1 cellular context compared by ENCODE assay signal in the genomic region with DNA sequence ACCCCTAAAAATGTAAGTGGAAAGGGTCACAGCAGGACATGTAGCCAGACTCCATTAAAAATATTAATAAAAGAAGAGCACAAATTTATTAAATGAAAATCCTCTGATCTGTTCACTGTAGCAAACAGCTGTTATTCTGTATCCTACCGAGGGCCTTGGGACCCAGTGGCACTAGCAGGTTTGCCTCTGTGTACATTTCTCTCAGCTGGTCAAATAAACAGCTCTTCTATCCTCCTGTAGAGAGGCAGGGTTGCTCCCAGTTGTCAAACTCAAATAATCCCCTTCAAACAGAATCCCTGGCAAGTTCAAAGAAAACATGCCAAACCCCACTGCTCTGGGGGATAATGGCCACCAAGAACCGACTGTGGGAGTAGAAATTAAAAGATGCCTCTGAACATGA.
TF ChIP-seq lines count a peak whose summit lies in the region.

No MANE protein-coding gene starts in this region.

TF ChIP-seq in HepG2, 621 proteins besides CTCF, POLR2A, EP300 and RAD21 (continued from another document):
- TF ChIP-seq ZNF782 (CRISPR knock-in tag; IDR thresholded peaks at IDR 0.05; ENCODE audit: borderline replicate concordance) = no peak
- TF ChIP-seq, protein P1, sequence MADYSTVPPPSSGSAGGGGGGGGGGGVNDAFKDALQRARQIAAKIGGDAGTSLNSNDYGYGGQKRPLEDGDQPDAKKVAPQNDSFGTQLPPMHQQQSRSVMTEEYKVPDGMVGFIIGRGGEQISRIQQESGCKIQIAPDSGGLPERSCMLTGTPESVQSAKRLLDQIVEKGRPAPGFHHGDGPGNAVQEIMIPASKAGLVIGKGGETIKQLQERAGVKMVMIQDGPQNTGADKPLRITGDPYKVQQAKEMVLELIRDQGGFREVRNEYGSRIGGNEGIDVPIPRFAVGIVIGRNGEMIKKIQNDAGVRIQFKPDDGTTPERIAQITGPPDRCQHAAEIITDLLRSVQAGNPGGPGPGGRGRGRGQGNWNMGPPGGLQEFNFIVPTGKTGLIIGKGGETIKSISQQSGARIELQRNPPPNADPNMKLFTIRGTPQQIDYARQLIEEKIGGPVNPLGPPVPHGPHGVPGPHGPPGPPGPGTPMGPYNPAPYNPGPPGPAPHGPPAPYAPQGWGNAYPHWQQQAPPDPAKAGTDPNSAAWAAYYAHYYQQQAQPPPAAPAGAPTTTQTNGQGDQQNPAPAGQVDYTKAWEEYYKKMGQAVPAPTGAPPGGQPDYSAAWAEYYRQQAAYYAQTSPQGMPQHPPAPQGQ (CRISPR knock-in tag; IDR thresholded peaks at IDR 0.05; ENCODE audit: borderline replicate concordance) = no peak
- TF ChIP-seq, protein P2, sequence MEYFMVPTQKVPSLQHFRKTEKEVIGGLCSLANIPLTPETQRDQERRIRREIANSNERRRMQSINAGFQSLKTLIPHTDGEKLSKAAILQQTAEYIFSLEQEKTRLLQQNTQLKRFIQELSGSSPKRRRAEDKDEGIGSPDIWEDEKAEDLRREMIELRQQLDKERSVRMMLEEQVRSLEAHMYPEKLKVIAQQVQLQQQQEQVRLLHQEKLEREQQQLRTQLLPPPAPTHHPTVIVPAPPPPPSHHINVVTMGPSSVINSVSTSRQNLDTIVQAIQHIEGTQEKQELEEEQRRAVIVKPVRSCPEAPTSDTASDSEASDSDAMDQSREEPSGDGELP (IDR thresholded peaks at IDR 0.05; ENCODE audit: borderline replicate concordance, low read depth) = peak; percentile 96
- no peak for TF ChIP-seq BORCS8-MEF2B (CRISPR knock-in tag; IDR thresholded peaks at IDR 0.05)
- no peak for TF ChIP-seq ARNTL (CRISPR knock-in tag; IDR thresholded peaks at IDR 0.05)
- TF ChIP-seq SSRP1 (CRISPR knock-in tag; IDR thresholded peaks at IDR 0.05) = no peak
- TF ChIP-seq ZNF367 (CRISPR knock-in tag; IDR thresholded peaks at IDR 0.05; ENCODE audit: borderline replicate concordance) = no peak
- no peak for TF ChIP-seq RBM22 (optimal IDR thresholded peaks at IDR 0.05; ENCODE audit: low read length)
- no peak for TF ChIP-seq ZNF432 (CRISPR knock-in tag; IDR thresholded peaks at IDR 0.05; ENCODE audit: borderline replicate concordance)
- TF ChIP-seq NFE2L2 (IDR thresholded peaks at IDR 0.05; ENCODE audit: low read length) = no peak
- TF ChIP-seq ZNF550 (CRISPR knock-in tag; IDR thresholded peaks at IDR 0.05; ENCODE audit: borderline replicate concordance) = no peak
